Comparison of ENCODE assay signal across 14 cellular contexts in the genomic region with DNA sequence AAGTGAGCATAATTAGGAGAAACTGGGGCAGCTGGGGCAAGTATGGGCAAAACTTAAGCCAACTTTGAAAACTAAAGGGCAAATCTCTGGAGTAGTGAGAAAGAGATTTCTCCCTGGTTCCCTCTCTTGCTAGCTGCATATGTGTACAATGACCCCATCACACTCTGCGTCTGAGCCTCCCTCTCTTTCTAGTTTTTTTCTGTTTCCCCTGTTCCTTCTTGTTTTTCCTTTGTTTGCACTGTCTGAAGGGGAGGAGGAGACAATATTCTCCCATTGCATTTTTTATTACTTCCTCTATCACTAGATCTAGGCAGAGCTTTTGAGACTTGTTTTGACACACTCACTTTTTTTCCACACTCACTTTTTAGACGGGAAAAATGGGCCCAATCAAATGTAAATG. TPM values are rescaled to one million over a fixed set of nuclear protein-coding genes. Genes with fewer than 3 reads are reported as not detected.
A peak's percentile ranks its signal among the peaks of the same experiment; 100 is the strongest.
DNase-seq lines count a peak whose midpoint lies in the region; ATAC-seq, FAIRE-seq and TF ChIP-seq lines count a peak whose summit lies in the region.
"Had no signal": no experiment of that assay in that cellular context is flagged by ENCODE, and none has a peak within 500 bp of the region (broad histone marks: within the 10 kb centered on the region; RNA-seq: fewer than 3 reads in every experiment).

No MANE protein-coding gene starts in this region.

- H3K4me3 ChIP-seq in BLaER1 treated with 17β-estradiol and CSF1 and Interleukin-3, amounts not matched to agents 10 nM and 100 nM = no peak overlapping the region
- no peak overlapping the region for H3K4me3 ChIP-seq in H1 (ENCODE audit: extremely low read depth in 1 of 4, insufficient read depth in 2 of 4, low read depth in 3 of 4, low read length in 4 of 4)
- H3K4me3 ChIP-seq in pancreas = no peak overlapping the region
- H3K4me3 ChIP-seq in testis = no peak overlapping the region
- no peak overlapping the region for H3K4me3 ChIP-seq in MG63

- peaks cover 6 to 15% (median 10%) of the 10 kb centered on the region in 10 experiments; a peak in 15 of 20 replicates for H3K4me1 ChIP-seq in BLaER1 treated with 17β-estradiol and CSF1 and Interleukin-3, amounts not matched to agents 10 nM and 100 nM
- H3K4me1 ChIP-seq in H1 (replicated peaks in 1 of 4; ENCODE audit: control insufficient read depth in 3 of 4, insufficient read depth in 4 of 4, low read length in 3 of 4) = peaks cover 0 to 2% (median 0%) of the 10 kb centered on the region in 4 experiments; a peak in 3 of 7 replicates
- peaks cover 16 to 37% (median 20%) of the 10 kb centered on the region in 3 donors for H3K4me1 ChIP-seq in pancreas
- no peaks in the 10 kb centered on the region for H3K4me1 ChIP-seq in testis

- no peak overlapping the region for H2AK5ac ChIP-seq in H1 (ENCODE audit: low read depth, low read length)

- TF ChIP-seq RAD21 in H1 (IDR thresholded peaks at IDR 0.05 in 1 of 2, conservative IDR thresholded peaks at IDR 0.05 in 1 of 2; ENCODE audit: low read depth in 2 of 2, low read length in 2 of 2) = no peak

- POLR2A ChIA-PET in H1 (lab: Charles Lee; ENCODE audit: partially characterized antibody) = interaction anchor here (1.1 kb wide), 1 partner anchor 24 kb away, joined by 4 read pairs; no protein-coding TSS in a partner anchor

- no peaks in the 10 kb centered on the region for H3K9me3 ChIP-seq in BLaER1 treated with 17β-estradiol and CSF1 and Interleukin-3, amounts not matched to agents 10 nM and 100 nM (replicated peaks in 1 of 11)
- H3K9me3 ChIP-seq in H1 (ENCODE audit: insufficient read depth in 2 of 2, low read depth in 1 of 2, low read length in 1 of 2) (no peaks in the 10 kb centered on the region), pancreas (no peaks in the 10 kb centered on the region), testis (no peaks in the 10 kb centered on the region), MG63 (no peaks in the 10 kb centered on the region)

- intact Hi-C loops in pancreas (cut with DNase I) (no loop called here), testis (cut with DNase I; ENCODE audit: low total_unique reads) (no loop called here)

- H3K9ac ChIP-seq in BLaER1 treated with 17β-estradiol and CSF1 and Interleukin-3, amounts not matched to agents 10 nM and 100 nM = no peak overlapping the region
- no peak overlapping the region for H3K9ac ChIP-seq in H1 (replicated peaks in 1 of 4; ENCODE audit: extremely low read depth in 1 of 4, low read depth in 3 of 4, low read length in 3 of 4)

- H3K27ac ChIP-seq in BLaER1 treated with 17β-estradiol and CSF1 and Interleukin-3, amounts not matched to agents 10 nM and 100 nM = no peak overlapping the region
- H3K27ac ChIP-seq in H1 (ENCODE audit: low read depth, low read length) (no peak overlapping the region), pancreas (peak overlapping the region in 2 of 4 donors; percentile 40 to 74), testis (no peak overlapping the region)

- no peak for TF ChIP-seq EP300 in H1 (IDR thresholded peaks at IDR 0.05; ENCODE audit: borderline replicate concordance in 1 of 2, low read depth in 2 of 2, low read length in 2 of 2)

- no peak for FAIRE-seq in H1 (lab: Jason Lieb, UNC)
- no peak for FAIRE-seq in pancreas (lab: Jason Lieb, UNC)
- FAIRE-seq: HTR-8/SVneo had no signal

- H3K79me2 ChIP-seq in H1 (ENCODE audit: control insufficient read depth in 1 of 2, insufficient read depth in 2 of 2, low read length in 2 of 2) = no peaks in the 10 kb centered on the region

- H3K23me2 ChIP-seq in H1 (ENCODE audit: low read depth, low read length) = no peaks in the 10 kb centered on the region

- H3K56ac ChIP-seq in H1 (replicated peaks; ENCODE audit: insufficient read length, low read depth, low read length) = no peak overlapping the region

- H3K18ac ChIP-seq in H1 (ENCODE audit: extremely low read depth, low read length) = no peak overlapping the region

- no peak overlapping the region for H3K14ac ChIP-seq in H1 (ENCODE audit: insufficient read length)

- no peaks in the 10 kb centered on the region for H4K20me1 ChIP-seq in BLaER1 treated with 17β-estradiol and CSF1 and Interleukin-3, amounts not matched to agents 10 nM and 100 nM
- no peaks in the 10 kb centered on the region for H4K20me1 ChIP-seq in H1 (replicated peaks in 1 of 2; ENCODE audit: control insufficient read depth in 1 of 2, insufficient read depth in 2 of 2, low read length in 2 of 2)

- TF ChIP-seq CTCF in H1 (IDR thresholded peaks at IDR 0.05; ENCODE audit: control extremely low read depth in 1 of 3, insufficient read depth in 1 of 3, low read depth in 1 of 3, low read length in 3 of 3) (no peak), pancreas (IDR thresholded peaks at IDR 0.05) (no peak), testis (IDR thresholded peaks at IDR 0.05) (no peak)

- no peak overlapping the region for H2BK20ac ChIP-seq in H1 (ENCODE audit: low read length)

- peak overlapping the region; percentile 1 to 57 (median 31); a peak in 15 of 22 replicates for H3K4me2 ChIP-seq in BLaER1 treated with 17β-estradiol and CSF1 and Interleukin-3, amounts not matched to agents 10 nM and 100 nM
- no peak overlapping the region for H3K4me2 ChIP-seq in H1 (ENCODE audit: insufficient read depth in 1 of 2, low read depth in 2 of 2, low read length in 2 of 2)

- no peak overlapping the region for H2BK120ac ChIP-seq in H1 (replicated peaks; ENCODE audit: low read depth, low read length)

- ATAC-seq in pancreas = peak in 3 of 4 donors; percentile 9 to 20 (median 13)

- no peak for TF ChIP-seq POLR2A in H1 (IDR thresholded peaks at IDR 0.05; ENCODE audit: control extremely low read depth in 1 of 2, low read depth in 2 of 2, low read length in 2 of 2)
- no peak for TF ChIP-seq POLR2A in testis (IDR thresholded peaks at IDR 0.05)

- 74% methylated on average over 2 of the region's 2 CpGs; no CpG with 5 or more reads in 1 of the 2 experiments for WGBS in H1 (ENCODE audit: extremely low coverage in 1 of 2, insufficient coverage in 1 of 2, insufficient read length in 1 of 2, insufficient replicate concordance in 2 of 2, low coverage in 1 of 2, low lambda C conversion rate in 2 of 2, missing lambda C conversion rate in 1 of 2), 2 experiments
- 10% methylated on average over 2 of the region's 2 CpGs for WGBS in pancreas, 2 donors
- 62 to 65% methylated on average over 2 of the region's 2 CpGs for WGBS in testis, 2 donors

- H3K36me3 ChIP-seq in BLaER1 treated with 17β-estradiol and CSF1 and Interleukin-3, amounts not matched to agents 10 nM and 100 nM = no peaks in the 10 kb centered on the region
- no peaks in the 10 kb centered on the region for H3K36me3 ChIP-seq in H1 (ENCODE audit: control insufficient read depth in 2 of 4, insufficient read depth in 4 of 4, low read length in 3 of 4)
- H3K36me3 ChIP-seq in pancreas = no peaks in the 10 kb centered on the region
- H3K36me3 ChIP-seq in testis (ENCODE audit: low read depth, missing control alignments) = no peaks in the 10 kb centered on the region
- no peaks in the 10 kb centered on the region for H3K36me3 ChIP-seq in MG63

- H3K79me1 ChIP-seq in H1 (ENCODE audit: low read depth, low read length) = no peaks in the 10 kb centered on the region

- H3K27me3 ChIP-seq in BLaER1 treated with 17β-estradiol and CSF1 and Interleukin-3, amounts not matched to agents 10 nM and 100 nM = no peaks in the 10 kb centered on the region
- H3K27me3 ChIP-seq in H1 (replicated peaks in 1 of 4; ENCODE audit: control insufficient read depth in 3 of 4, extremely low read depth in 1 of 4, insufficient read depth in 3 of 4, low read length in 3 of 4) (no peaks in the 10 kb centered on the region), pancreas (no peaks in the 10 kb centered on the region), testis (no peaks in the 10 kb centered on the region), MG63 (peaks cover 7% of the 10 kb centered on the region)

- no peak overlapping the region for H4K5ac ChIP-seq in H1 (ENCODE audit: insufficient read length, low read depth, low read length)

- peak overlapping the region; percentile 86; the same call in 1 of the 2 replicates for H2AFZ ChIP-seq in H1 (ENCODE audit: low read length)

- no peak overlapping the region for H3K23ac ChIP-seq in H1 (ENCODE audit: insufficient read length)

- no peak overlapping the region for H4K8ac ChIP-seq in H1 (ENCODE audit: extremely low read depth, insufficient read depth, low read length)

- in situ Hi-C loops in KBM-7 (cut with MboI; ENCODE audit: low pct_unique_long_range_greater_than_20kb, low sequenced_read_pairs) = no loop called here

- no peak overlapping the region for H3K4ac ChIP-seq in H1 (replicated peaks; ENCODE audit: insufficient read length, low read depth, low read length)

- CTCF ChIA-PET in H1 (lab: Charles Lee; ENCODE audit: partially characterized antibody) = interaction anchor here (1.3 to 2.2 kb wide), 5 partner anchors 11 to 49 kb away, joined by 3 to 11 read pairs (median 4); a partner anchor contains a TSS

- H2BK15ac ChIP-seq in H1 (ENCODE audit: low read length) = no peak overlapping the region

- no peak overlapping the region for H2BK12ac ChIP-seq in H1 (ENCODE audit: low read depth, low read length)

- DNase-seq in KBM-7 = peak; percentile 48
- no peak for DNase-seq in H1 (ENCODE audit: low read depth in 1 of 2, low spot score in 2 of 2)
- DNase-seq in pancreas = no peak
- DNase-seq in testis = no peak
- no peak for DNase-seq in MG63
- DNase-seq in DMS153 (lab: John Stamatoyannopoulos, UW) = no peak
- DNase-seq: NCI-H1105 treated with DMSO at 0.1 percent for 48 hours, NCI-H1930, NCI-H2171, NCI-H774 had no signal

- H4K91ac ChIP-seq in H1 (replicated peaks; ENCODE audit: insufficient read length, low read length) = no peak overlapping the region

- no peak overlapping the region for H2BK5ac ChIP-seq in H1 (ENCODE audit: low read depth, low read length)

TF ChIP-seq in H1, 55 proteins besides CTCF, POLR2A, EP300 and RAD21:
- no peak for TF ChIP-seq KDM1A (IDR thresholded peaks at IDR 0.05; ENCODE audit: borderline replicate concordance, low read length)
- no peak for TF ChIP-seq POLR2AphosphoS5 (IDR thresholded peaks at IDR 0.05; ENCODE audit: low read depth, low read length)
- no peak for TF ChIP-seq GABPA (IDR thresholded peaks at IDR 0.05; ENCODE audit: borderline replicate concordance, insufficient read depth, low read length)

RNA-seq across cellular contexts. Expression of a gene that starts 11.2 kb away (rescaled TPM):
- total RNA-seq in H1 (2021; fragmentation: NEBNext Ultra II Directional; extraction: Animal tissue kit (Norgen Biotek cat#: 25700)) = 36.0 and 41.2 TPM in 2 replicates
- polyA plus RNA-seq in H1 (2011; rRNA removed) = 30.2 and 43.6 TPM in 2 replicates
- polyA plus RNA-seq in H1 (2011; cell fraction: cytosol; rRNA removed) = 34.6 TPM
- 25.1 TPM for polyA plus RNA-seq in H1 (2011; cell fraction: nucleus; rRNA removed)
- 31.9 to 38.8 TPM (median 35.7 TPM) in 4 replicates for polyA plus RNA-seq in H1 (2012, experiment 1 of 2)
- polyA plus RNA-seq in H1 (2012, experiment 2 of 2) = 29.7 TPM
- polyA plus RNA-seq in H1 (2013, experiment 1 of 2) = 78.0 TPM
- 105 TPM for polyA plus RNA-seq in H1 (2013, experiment 2 of 2)
- 33.6 and 42.1 TPM in 2 replicates for polyA minus RNA-seq in H1 (2011; rRNA and poly(A)+ RNA removed)
- 17.0 TPM for polyA minus RNA-seq in H1 (2011; cell fraction: cytosol; rRNA and poly(A)+ RNA removed)
- 31.4 TPM for polyA minus RNA-seq in H1 (2011; cell fraction: nucleus; rRNA and poly(A)+ RNA removed)
- 100 to 1,000 TPM in 2 of 6 donors, 10 to 100 TPM in 4; 83.8 to 174 (median 96.2) TPM for total RNA-seq in pancreas
- polyA plus RNA-seq in pancreas = 100 to 1,000 TPM in 1 of 2 donors, 10 to 100 TPM in 1; 96.5 to 258 TPM
- 1 to 10 TPM; 1.3 to 1.8 TPM for total RNA-seq in testis
- polyA plus RNA-seq in testis (ENCODE audit: insufficient read depth, low read depth, low replicate concordance) = 3.3 TPM
- total RNA-seq in MG63 (2014; rRNA removed; shearing (Covaris generic); ENCODE audit: low replicate concordance) = not detected in 2 replicates
- polyA plus RNA-seq: AG04450, BJ had no signal

Comparison
In these comparisons a context has a peak if more than half of its experiments do, and no peak if none do; other contexts are left out.
1. H3K4me2 ChIP-seq: peak in BLaER1 treated with 17β-estradiol and CSF1 and Interleukin-3, amounts not matched to agents 10 nM and 100 nM (11 of 11); none in H1 (0 of 2).
2. RNA of a gene that starts 11.2 kb away (total RNA-seq): 83.8 to 174 TPM in pancreas and 36.0 to 41.2 TPM in H1; 1.3 to 1.8 TPM in testis and not detected in MG63; every median in the first group is over 10 times any median in the second.